ENCODE assay signal across 1 cellular context in the genomic region with DNA sequence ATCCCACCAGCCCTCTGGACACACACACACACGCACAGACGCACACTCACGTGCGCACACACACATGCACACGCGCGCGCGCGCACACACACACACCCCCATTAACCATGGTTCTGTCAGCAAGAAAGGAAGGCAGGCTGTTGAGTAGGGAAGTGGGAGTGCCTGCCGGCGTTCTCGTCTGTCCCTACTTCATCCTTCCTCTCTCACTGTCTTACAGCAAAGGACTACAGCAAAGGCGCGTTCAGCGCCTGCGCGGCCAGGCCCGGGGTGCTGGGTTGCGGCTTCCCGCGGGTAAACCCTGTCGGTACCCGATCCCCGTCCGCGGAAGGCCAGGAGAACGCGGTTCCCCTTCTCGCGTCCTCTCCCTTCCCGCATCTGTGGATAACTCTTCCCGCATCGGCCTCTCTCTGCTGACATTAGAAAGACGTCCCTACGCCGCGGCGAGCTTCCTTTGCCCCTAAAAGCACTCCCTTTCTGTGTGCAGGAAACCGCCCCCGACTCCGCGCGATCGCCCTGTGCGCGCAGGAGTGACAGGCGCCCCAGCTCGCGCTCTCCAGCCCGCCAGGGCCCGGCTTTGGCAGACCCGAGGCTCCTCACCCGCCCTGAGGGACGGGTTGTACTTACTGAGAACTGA.
TF ChIP-seq lines count a peak whose summit lies in the region.

No MANE protein-coding gene starts in this region.

TF ChIP-seq in GM23338, 12 proteins besides CTCF, POLR2A, EP300 and RAD21 (continued from another document):
- TF ChIP-seq, protein P1, sequence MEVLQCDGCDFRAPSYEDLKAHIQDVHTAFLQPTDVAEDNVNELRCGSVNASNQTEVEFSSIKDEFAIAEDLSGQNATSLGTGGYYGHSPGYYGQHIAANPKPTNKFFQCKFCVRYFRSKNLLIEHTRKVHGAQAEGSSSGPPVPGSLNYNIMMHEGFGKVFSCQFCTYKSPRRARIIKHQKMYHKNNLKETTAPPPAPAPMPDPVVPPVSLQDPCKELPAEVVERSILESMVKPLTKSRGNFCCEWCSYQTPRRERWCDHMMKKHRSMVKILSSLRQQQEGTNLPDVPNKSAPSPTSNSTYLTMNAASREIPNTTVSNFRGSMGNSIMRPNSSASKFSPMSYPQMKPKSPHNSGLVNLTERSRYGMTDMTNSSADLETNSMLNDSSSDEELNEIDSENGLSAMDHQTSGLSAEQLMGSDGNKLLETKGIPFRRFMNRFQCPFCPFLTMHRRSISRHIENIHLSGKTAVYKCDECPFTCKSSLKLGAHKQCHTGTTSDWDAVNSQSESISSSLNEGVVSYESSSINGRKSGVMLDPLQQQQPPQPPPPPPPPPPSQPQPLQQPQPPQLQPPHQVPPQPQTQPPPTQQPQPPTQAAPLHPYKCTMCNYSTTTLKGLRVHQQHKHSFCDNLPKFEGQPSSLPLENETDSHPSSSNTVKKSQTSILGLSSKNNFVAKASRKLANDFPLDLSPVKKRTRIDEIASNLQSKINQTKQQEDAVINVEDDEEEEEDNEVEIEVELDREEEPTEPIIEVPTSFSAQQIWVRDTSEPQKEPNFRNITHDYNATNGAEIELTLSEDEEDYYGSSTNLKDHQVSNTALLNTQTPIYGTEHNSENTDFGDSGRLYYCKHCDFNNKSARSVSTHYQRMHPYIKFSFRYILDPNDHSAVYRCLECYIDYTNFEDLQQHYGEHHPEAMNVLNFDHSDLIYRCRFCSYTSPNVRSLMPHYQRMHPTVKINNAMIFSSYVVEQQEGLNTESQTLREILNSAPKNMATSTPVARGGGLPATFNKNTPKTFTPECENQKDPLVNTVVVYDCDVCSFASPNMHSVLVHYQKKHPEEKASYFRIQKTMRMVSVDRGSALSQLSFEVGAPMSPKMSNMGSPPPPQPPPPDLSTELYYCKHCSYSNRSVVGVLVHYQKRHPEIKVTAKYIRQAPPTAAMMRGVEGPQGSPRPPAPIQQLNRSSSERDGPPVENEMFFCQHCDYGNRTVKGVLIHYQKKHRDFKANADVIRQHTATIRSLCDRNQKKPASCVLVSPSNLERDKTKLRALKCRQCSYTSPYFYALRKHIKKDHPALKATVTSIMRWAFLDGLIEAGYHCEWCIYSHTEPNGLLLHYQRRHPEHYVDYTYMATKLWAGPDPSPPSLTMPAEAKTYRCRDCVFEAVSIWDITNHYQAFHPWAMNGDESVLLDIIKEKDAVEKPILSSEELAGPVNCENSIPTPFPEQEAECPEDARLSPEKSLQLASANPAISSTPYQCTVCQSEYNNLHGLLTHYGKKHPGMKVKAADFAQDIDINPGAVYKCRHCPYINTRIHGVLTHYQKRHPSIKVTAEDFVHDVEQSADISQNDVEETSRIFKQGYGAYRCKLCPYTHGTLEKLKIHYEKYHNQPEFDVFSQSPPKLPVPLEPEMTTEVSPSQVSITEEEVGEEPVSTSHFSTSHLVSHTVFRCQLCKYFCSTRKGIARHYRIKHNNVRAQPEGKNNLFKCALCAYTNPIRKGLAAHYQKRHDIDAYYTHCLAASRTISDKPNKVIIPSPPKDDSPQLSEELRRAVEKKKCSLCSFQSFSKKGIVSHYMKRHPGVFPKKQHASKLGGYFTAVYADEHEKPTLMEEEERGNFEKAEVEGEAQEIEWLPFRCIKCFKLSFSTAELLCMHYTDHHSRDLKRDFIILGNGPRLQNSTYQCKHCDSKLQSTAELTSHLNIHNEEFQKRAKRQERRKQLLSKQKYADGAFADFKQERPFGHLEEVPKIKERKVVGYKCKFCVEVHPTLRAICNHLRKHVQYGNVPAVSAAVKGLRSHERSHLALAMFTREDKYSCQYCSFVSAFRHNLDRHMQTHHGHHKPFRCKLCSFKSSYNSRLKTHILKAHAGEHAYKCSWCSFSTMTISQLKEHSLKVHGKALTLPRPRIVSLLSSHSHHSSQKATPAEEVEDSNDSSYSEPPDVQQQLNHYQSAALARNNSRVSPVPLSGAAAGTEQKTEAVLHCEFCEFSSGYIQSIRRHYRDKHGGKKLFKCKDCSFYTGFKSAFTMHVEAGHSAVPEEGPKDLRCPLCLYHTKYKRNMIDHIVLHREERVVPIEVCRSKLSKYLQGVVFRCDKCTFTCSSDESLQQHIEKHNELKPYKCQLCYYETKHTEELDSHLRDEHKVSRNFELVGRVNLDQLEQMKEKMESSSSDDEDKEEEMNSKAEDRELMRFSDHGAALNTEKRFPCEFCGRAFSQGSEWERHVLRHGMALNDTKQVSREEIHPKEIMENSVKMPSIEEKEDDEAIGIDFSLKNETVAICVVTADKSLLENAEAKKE (CRISPR knock-in tag; IDR thresholded peaks at IDR 0.05), result no peak
- TF ChIP-seq CREB1 (CRISPR knock-in tag; IDR thresholded peaks at IDR 0.05; ENCODE audit: low read depth) (no peak), EZH2 (IDR thresholded peaks at IDR 0.05; ENCODE audit: low read depth, unreplicated experiment) (no peak), JUNB (IDR thresholded peaks at IDR 0.05; ENCODE audit: unreplicated experiment) (no peak), NANOG (IDR thresholded peaks at IDR 0.05; ENCODE audit: borderline replicate concordance) (no peak), EZH2phosphoT487 (IDR thresholded peaks at IDR 0.05; ENCODE audit: unreplicated experiment) (no peak), POLR2AphosphoS5 (IDR thresholded peaks at IDR 0.05; ENCODE audit: low read depth) (no peak), ZNF114 (CRISPR knock-in tag; IDR thresholded peaks at IDR 0.05) (no peak), STAT1 (IDR thresholded peaks at IDR 0.05; ENCODE audit: unreplicated experiment) (no peak)
- TF ChIP-seq, protein P2, sequence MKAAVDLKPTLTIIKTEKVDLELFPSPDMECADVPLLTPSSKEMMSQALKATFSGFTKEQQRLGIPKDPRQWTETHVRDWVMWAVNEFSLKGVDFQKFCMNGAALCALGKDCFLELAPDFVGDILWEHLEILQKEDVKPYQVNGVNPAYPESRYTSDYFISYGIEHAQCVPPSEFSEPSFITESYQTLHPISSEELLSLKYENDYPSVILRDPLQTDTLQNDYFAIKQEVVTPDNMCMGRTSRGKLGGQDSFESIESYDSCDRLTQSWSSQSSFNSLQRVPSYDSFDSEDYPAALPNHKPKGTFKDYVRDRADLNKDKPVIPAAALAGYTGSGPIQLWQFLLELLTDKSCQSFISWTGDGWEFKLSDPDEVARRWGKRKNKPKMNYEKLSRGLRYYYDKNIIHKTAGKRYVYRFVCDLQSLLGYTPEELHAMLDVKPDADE (IDR thresholded peaks at IDR 0.05), result no peak
- TF ChIP-seq, protein P3, sequence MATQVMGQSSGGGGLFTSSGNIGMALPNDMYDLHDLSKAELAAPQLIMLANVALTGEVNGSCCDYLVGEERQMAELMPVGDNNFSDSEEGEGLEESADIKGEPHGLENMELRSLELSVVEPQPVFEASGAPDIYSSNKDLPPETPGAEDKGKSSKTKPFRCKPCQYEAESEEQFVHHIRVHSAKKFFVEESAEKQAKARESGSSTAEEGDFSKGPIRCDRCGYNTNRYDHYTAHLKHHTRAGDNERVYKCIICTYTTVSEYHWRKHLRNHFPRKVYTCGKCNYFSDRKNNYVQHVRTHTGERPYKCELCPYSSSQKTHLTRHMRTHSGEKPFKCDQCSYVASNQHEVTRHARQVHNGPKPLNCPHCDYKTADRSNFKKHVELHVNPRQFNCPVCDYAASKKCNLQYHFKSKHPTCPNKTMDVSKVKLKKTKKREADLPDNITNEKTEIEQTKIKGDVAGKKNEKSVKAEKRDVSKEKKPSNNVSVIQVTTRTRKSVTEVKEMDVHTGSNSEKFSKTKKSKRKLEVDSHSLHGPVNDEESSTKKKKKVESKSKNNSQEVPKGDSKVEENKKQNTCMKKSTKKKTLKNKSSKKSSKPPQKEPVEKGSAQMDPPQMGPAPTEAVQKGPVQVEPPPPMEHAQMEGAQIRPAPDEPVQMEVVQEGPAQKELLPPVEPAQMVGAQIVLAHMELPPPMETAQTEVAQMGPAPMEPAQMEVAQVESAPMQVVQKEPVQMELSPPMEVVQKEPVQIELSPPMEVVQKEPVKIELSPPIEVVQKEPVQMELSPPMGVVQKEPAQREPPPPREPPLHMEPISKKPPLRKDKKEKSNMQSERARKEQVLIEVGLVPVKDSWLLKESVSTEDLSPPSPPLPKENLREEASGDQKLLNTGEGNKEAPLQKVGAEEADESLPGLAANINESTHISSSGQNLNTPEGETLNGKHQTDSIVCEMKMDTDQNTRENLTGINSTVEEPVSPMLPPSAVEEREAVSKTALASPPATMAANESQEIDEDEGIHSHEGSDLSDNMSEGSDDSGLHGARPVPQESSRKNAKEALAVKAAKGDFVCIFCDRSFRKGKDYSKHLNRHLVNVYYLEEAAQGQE (IDR thresholded peaks at IDR 0.05; ENCODE audit: unreplicated experiment), result no peak
